ENCODE assay signal across 8 cellular contexts in the genomic region with DNA sequence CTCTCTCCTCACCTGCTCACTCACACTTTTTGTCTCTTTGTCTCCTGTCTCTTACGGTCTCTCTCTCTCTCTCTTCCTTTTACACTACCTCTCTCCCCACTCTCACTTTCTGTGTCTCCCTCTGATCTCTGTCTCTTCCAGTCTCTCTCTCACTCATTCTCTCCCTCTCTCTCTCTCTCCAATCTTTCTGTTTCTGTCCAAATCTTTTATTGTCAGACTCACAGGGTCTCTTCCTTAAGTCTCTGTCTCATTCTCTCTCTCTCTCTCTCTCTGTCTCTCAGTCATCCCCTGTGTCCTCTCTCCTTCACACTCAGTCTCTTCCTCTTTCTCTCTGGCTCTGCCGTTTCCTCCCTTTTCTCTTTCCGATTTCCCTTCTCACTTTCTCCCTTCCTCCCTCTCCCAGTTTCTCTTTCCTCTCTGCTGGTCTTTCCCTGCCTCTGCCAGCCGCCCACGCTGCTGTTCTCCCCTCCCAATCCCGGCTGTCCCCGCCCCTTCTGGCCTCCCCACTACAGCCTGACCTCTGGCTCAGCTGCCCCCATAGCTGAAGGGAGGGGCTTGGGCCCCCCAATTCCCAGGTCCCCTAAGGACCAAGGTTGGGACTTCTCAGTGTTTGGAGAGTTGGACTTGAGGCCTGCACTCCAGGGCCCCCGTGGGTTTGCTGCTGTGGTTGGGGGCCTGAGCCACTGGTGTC. TPM values are rescaled to one million over a fixed set of nuclear protein-coding genes. Genes with fewer than 3 reads are reported as not detected.
DNase-seq lines count a peak whose midpoint lies in the region; ATAC-seq lines count a peak whose summit lies in the region.

A gene with protein sequence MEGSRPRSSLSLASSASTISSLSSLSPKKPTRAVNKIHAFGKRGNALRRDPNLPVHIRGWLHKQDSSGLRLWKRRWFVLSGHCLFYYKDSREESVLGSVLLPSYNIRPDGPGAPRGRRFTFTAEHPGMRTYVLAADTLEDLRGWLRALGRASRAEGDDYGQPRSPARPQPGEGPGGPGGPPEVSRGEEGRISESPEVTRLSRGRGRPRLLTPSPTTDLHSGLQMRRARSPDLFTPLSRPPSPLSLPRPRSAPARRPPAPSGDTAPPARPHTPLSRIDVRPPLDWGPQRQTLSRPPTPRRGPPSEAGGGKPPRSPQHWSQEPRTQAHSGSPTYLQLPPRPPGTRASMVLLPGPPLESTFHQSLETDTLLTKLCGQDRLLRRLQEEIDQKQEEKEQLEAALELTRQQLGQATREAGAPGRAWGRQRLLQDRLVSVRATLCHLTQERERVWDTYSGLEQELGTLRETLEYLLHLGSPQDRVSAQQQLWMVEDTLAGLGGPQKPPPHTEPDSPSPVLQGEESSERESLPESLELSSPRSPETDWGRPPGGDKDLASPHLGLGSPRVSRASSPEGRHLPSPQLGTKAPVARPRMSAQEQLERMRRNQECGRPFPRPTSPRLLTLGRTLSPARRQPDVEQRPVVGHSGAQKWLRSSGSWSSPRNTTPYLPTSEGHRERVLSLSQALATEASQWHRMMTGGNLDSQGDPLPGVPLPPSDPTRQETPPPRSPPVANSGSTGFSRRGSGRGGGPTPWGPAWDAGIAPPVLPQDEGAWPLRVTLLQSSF (minus strand): TSS at position 422 of the 691 bp plus-strand sequence. CDS start 997 bp downstream, outside the sequence.

- peaks cover 3% of the 10 kb centered on the region for H3K36me3 ChIP-seq in SK-N-MC (ENCODE audit: insufficient read depth, low read length)

- ATAC-seq in Right ventricle myocardium inferior (peak; percentile 40), GM19395 (IDR thresholded peaks at IDR 0.05; ENCODE audit: unreplicated experiment) (no peak)
- ATAC-seq in activated T-cell treated with anti-CD3 and anti-CD28 coated beads, Interleukin-2, amount 50 U/mL, for 4 hours = no peak

- H3K4me3 Mint-ChIP-seq in activated T-cell treated with anti-CD3 and anti-CD28 coated beads, Interleukin-2, amount 50 U/mL, for 4 hours = no peak within 1 kb of the TSS

- H3K27me3 Mint-ChIP-seq in activated T-cell treated with anti-CD3 and anti-CD28 coated beads, Interleukin-2, amount 50 U/mL, for 4 hours (ENCODE audit: low read depth) = peaks cover 2% of the 10 kb centered on the region

- peak within 1 kb of the TSS; percentile 77; the same call in 1 of the 2 replicates for H3K27ac ChIP-seq in SK-N-MC

- H3K4me1 Mint-ChIP-seq in activated T-cell treated with anti-CD3 and anti-CD28 coated beads, Interleukin-2, amount 50 U/mL, for 4 hours (ENCODE audit: low read depth) = peaks cover 6% of the 10 kb centered on the region

- no peaks in the 10 kb centered on the region for H3K9me3 Mint-ChIP-seq in activated T-cell treated with anti-CD3 and anti-CD28 coated beads, Interleukin-2, amount 50 U/mL, for 4 hours

- peak within 1 kb of the TSS; percentile 68 for H3K9ac ChIP-seq in SK-N-MC (ENCODE audit: insufficient read length)

- no peaks in the 10 kb centered on the region for H3K9me3 ChIP-seq in SK-N-MC (ENCODE audit: low read depth, low read length)

- DNase-seq in EH (ENCODE audit: low read depth) = peak; percentile 71
- DNase-seq in SK-N-MC (ENCODE audit: low read depth, low spot score) = no peak
- peak; percentile 90 for DNase-seq in Right ventricle myocardium inferior (ENCODE audit: missing footprints)
- DNase-seq in posterior vena cava (ENCODE audit: low spot score) = peak; percentile 94
- DNase-seq in NCI-H2196 treated with DMSO at 0.1 percent for 48 hours (lab: John Stamatoyannopoulos, UW; ENCODE audit: unreplicated experiment) = no peak
- DNase-seq in effector CD8-positive, alpha-beta T cell (lab: John Stamatoyannopoulos, UW) = no peak
- no peak for DNase-seq in activated T-cell treated with anti-CD3 and anti-CD28 coated beads, Interleukin-2, amount 50 U/mL, for 4 hours

- peak within 1 kb of the TSS; percentile 53; the same call in 1 of the 2 replicates for H3K4me3 ChIP-seq in SK-N-MC

- H3K36me3 Mint-ChIP-seq in activated T-cell treated with anti-CD3 and anti-CD28 coated beads, Interleukin-2, amount 50 U/mL, for 4 hours (ENCODE audit: insufficient read depth) = peaks cover 7% of the 10 kb centered on the region

- intact Hi-C loops in Right ventricle myocardium inferior (cut with DNase I) = no loop called here
- intact Hi-C loops in posterior vena cava (cut with DNase I) = no loop called here

RNA-seq across cellular contexts. Expression of the gene that starts here (rescaled TPM):
- total RNA-seq in Right ventricle myocardium inferior = 23.8 TPM
- 10 to 100 TPM; 91.0 to 91.2 TPM for total RNA-seq in posterior vena cava
- 1 to 10 TPM; 4.1 to 4.6 (median 4.6) TPM for total RNA-seq in activated T-cell treated with anti-CD3 and anti-CD28 coated beads, Interleukin-2, amount 50 U/mL, for 4 hours

Comparison
In these comparisons a context has a peak if more than half of its experiments do, and no peak if none do; other contexts are left out.
1. DNase-seq: peak in EH (single experiment), Right ventricle myocardium inferior (single experiment) and posterior vena cava (single experiment); none in SK-N-MC (single experiment), NCI-H2196 treated with DMSO at 0.1 percent for 48 hours (single experiment), effector CD8-positive, alpha-beta T cell (single experiment) and activated T-cell treated with anti-CD3 and anti-CD28 coated beads, Interleukin-2, amount 50 U/mL, for 4 hours (single experiment).